In genomic region chr15:64697911-64698369, GRCh38 we compare ENCODE assay signal across 9 cellular contexts.
DNase-seq lines count a peak whose midpoint lies in the region; TF ChIP-seq lines count a peak whose summit lies in the region.
"Had no signal": no experiment of that assay in that cellular context is flagged by ENCODE, and none has a peak within 500 bp of the region (broad histone marks: within the 10 kb centered on the region; RNA-seq: fewer than 3 reads in every experiment).

No MANE protein-coding gene starts in this region.

- H3K4ac ChIP-seq in trophoblast cell (ENCODE audit: low read depth, low read length): no peak overlapping the region

- H2AFZ ChIP-seq in trophoblast cell (ENCODE audit: insufficient read depth, low read length, poor library complexity): no peak overlapping the region

- H3K27me3 ChIP-seq in trophoblast cell (ENCODE audit: insufficient read depth, low read length): no peaks in the 10 kb centered on the region

- no peak overlapping the region for H2BK5ac ChIP-seq in trophoblast cell (ENCODE audit: low read depth, low read length, poor library complexity)

- no peak overlapping the region for H3K4me3 ChIP-seq in trophoblast cell (ENCODE audit: low read depth, low read length)

- WGBS in trophoblast cell (ENCODE audit: extremely low coverage, insufficient coverage, insufficient read length): no CpG with 5 or more reads among the region's 3 CpGs

- no peak overlapping the region for H2AK5ac ChIP-seq in trophoblast cell (ENCODE audit: low read length)

- H3K79me2 ChIP-seq in trophoblast cell (ENCODE audit: control insufficient read depth, insufficient read depth, low read length, poor library complexity): peaks cover 14% of the 10 kb centered on the region

- H4K8ac ChIP-seq in trophoblast cell (ENCODE audit: low read depth, low read length): no peak overlapping the region

- H3K4me1 ChIP-seq in trophoblast cell (ENCODE audit: control insufficient read depth in 1 of 2, insufficient read depth in 2 of 2, low read length in 2 of 2): peaks cover 18 to 26% of the 10 kb centered on the region in 2 experiments

- 0 out of 2 replicates have a peak overlapping the region, but pooled peaks have one; percentile 7 for H3K27ac ChIP-seq in 22Rv1
- H3K27ac ChIP-seq in cingulate gyrus (ENCODE audit: low read depth, low read length): peak overlapping the region; percentile 79
- H3K27ac ChIP-seq in trophoblast cell (ENCODE audit: low read depth, low read length): no peak overlapping the region

- no peaks in the 10 kb centered on the region for H3K9me3 ChIP-seq in trophoblast cell (ENCODE audit: insufficient read depth, low read depth, low read length)

- H2BK120ac ChIP-seq in trophoblast cell (ENCODE audit: insufficient read depth, low read length, poor library complexity): no peak overlapping the region

- no peak overlapping the region for H3K14ac ChIP-seq in trophoblast cell (ENCODE audit: low read length)

- no peak overlapping the region for H4K12ac ChIP-seq in trophoblast cell (ENCODE audit: low read depth, low read length)

- DNase-seq in LHCN-M2 (ENCODE audit: low read depth) (peak; percentile 18), trophoblast cell (peak; percentile 57 to 85), DMS79 treated with DMSO at 0.1 percent for 48 hours (lab: John Stamatoyannopoulos, UW) (no peak), NCI-H128 (lab: John Stamatoyannopoulos, UW; ENCODE audit: unreplicated experiment) (no peak), NCI-H2227 treated with DMSO at 0.1 percent for 48 hours (lab: John Stamatoyannopoulos, UW) (no peak), NCI-H2171 (lab: John Stamatoyannopoulos, UW) (no peak)
- DNase-seq: DND-41 had no signal

- H3K18ac ChIP-seq in trophoblast cell (ENCODE audit: low read length): no peak overlapping the region

- H3K23ac ChIP-seq in trophoblast cell (ENCODE audit: low read length): peak overlapping the region; percentile 69

- no peak for TF ChIP-seq CTCF in 22Rv1 (IDR thresholded peaks at IDR 0.05)

- H3K79me1 ChIP-seq in trophoblast cell (ENCODE audit: low read length): peaks cover 10% of the 10 kb centered on the region

- H3K36me3 ChIP-seq in trophoblast cell (ENCODE audit: control insufficient read depth in 1 of 2, insufficient read depth in 2 of 2, low read length in 2 of 2): peaks cover 6 to 12% of the 10 kb centered on the region in 2 experiments

- H4K91ac ChIP-seq in trophoblast cell (ENCODE audit: low read depth, low read length): no peak overlapping the region

- H3K4me2 ChIP-seq in trophoblast cell (ENCODE audit: low read length): no peak overlapping the region

- no peak overlapping the region for H3K9ac ChIP-seq in trophoblast cell (ENCODE audit: low read length)

- no peak overlapping the region for H2BK12ac ChIP-seq in trophoblast cell (ENCODE audit: low read length)

Comparison
In these comparisons a context has a peak if more than half of its experiments do, and no peak if none do; other contexts are left out.
1. DNase-seq: peak in LHCN-M2 (single experiment) and trophoblast cell (2 of 2); none in DMS79 treated with DMSO at 0.1 percent for 48 hours (single experiment), NCI-H128 (single experiment), NCI-H2227 treated with DMSO at 0.1 percent for 48 hours (single experiment) and NCI-H2171 (single experiment).